ENCODE assay signal across 15 cellular contexts in genomic region chr13:45337395-45337794, GRCh38. TPM values are rescaled to one million over a fixed set of nuclear protein-coding genes. Genes with fewer than 3 reads are reported as not detected.
DNase-seq lines count a peak whose midpoint lies in the region; ATAC-seq, FAIRE-seq and TF ChIP-seq lines count a peak whose summit lies in the region.
"Had no signal": no experiment of that assay in that cellular context is flagged by ENCODE, and none has a peak within 500 bp of the region (broad histone marks: within the 10 kb centered on the region; RNA-seq: fewer than 3 reads in every experiment).

No MANE protein-coding gene starts in this region.

- no peak overlapping the region; a peak in 1 of 6 replicates for H3K4me3 ChIP-seq in HepG2 (replicated peaks in 1 of 3; ENCODE audit: insufficient read depth in 1 of 3, low read depth in 2 of 3, low read length in 3 of 3)
- H3K4me3 ChIP-seq in right lobe of liver: no peak overlapping the region
- peak overlapping the region in 1 of 4 experiments; percentile 71 for H3K4me3 ChIP-seq in fibroblast of lung (replicated peaks in 1 of 4; ENCODE audit: control extremely low read depth in 1 of 4, insufficient read depth in 1 of 4, low read depth in 3 of 4, low read length in 4 of 4)
- H3K4me3 ChIP-seq in subcutaneous abdominal adipose tissue (ENCODE audit: low read depth in 1 of 5, low read length in 5 of 5): peak overlapping the region in 4 of 5 donors; percentile 9 to 27 (median 18)

- H3K4me3 Mint-ChIP-seq in activated CD8-positive, alpha-beta T cell treated with anti-CD3 and anti-CD28 coated beads for 36 hours: peak overlapping the region; percentile 97

- FAIRE-seq in HepG2 (lab: Jason Lieb, UNC): no peak

- H3K36me3 ChIP-seq in HepG2 (replicated peaks in 1 of 2; ENCODE audit: control insufficient read depth in 1 of 2, insufficient read depth in 2 of 2, low read length in 2 of 2): peaks cover 13 to 46% of the 10 kb centered on the region in 2 experiments
- H3K36me3 ChIP-seq in right lobe of liver: peaks cover 20 to 42% (median 37%) of the 10 kb centered on the region in 4 donors
- peaks cover 25% of the 10 kb centered on the region for H3K36me3 ChIP-seq in fibroblast of lung (ENCODE audit: control insufficient read depth, insufficient read depth, low read length)
- H3K36me3 ChIP-seq in subcutaneous abdominal adipose tissue (ENCODE audit: control insufficient read depth in 5 of 5, insufficient read depth in 5 of 5, low read length in 5 of 5): peaks cover 40 to 56% (median 52%) of the 10 kb centered on the region in 5 donors

- H2AFZ ChIP-seq in HepG2 (ENCODE audit: low read length) (no peak overlapping the region), fibroblast of lung (ENCODE audit: low read length) (no peak overlapping the region)

- H3K4me2 ChIP-seq in HepG2 (ENCODE audit: low read depth, low read length): peak overlapping the region; percentile 93
- H3K4me2 ChIP-seq in fibroblast of lung (ENCODE audit: extremely low read depth, insufficient read depth, low read length): peak overlapping the region; percentile 90

- TF ChIP-seq CTCF in HepG2 (CRISPR knock-in tag; IDR thresholded peaks at IDR 0.05): no peak
- no peak for TF ChIP-seq CTCF in right lobe of liver (IDR thresholded peaks at IDR 0.05)
- TF ChIP-seq CTCF in activated CD8-positive, alpha-beta T cell treated with anti-CD3 and anti-CD28 coated beads for 36 hours (IDR thresholded peaks at IDR 0.05): no peak
- no peak for TF ChIP-seq CTCF in fibroblast of lung (conservative IDR thresholded peaks at IDR 0.05 in 1 of 2, IDR thresholded peaks at IDR 0.05 in 1 of 2; ENCODE audit: low read depth in 1 of 2, low read length in 2 of 2)

- no peak for ATAC-seq in HepG2
- ATAC-seq in right lobe of liver: no peak
- ATAC-seq in activated CD8-positive, alpha-beta T cell treated with anti-CD3 and anti-CD28 coated beads for 36 hours: no peak
- no peak for ATAC-seq in GM21717 (IDR thresholded peaks at IDR 0.05; ENCODE audit: unreplicated experiment)
- no peak for ATAC-seq in GM18519 (IDR thresholded peaks at IDR 0.05; ENCODE audit: low FRiP score, unreplicated experiment)
- ATAC-seq in GM18870 (IDR thresholded peaks at IDR 0.05; ENCODE audit: unreplicated experiment): no peak

- H3K9me3 ChIP-seq in HepG2 (ENCODE audit: low read length) (no peaks in the 10 kb centered on the region), right lobe of liver (no peaks in the 10 kb centered on the region), fibroblast of lung (ENCODE audit: control insufficient read depth, insufficient read depth, low read depth, low read length) (no peaks in the 10 kb centered on the region), subcutaneous abdominal adipose tissue (ENCODE audit: control insufficient read depth in 5 of 5, low read length in 5 of 5) (no peaks in the 10 kb centered on the region)
- H3K9me3 ChIP-seq: stomach had no signal

- peaks cover 64% of the 10 kb centered on the region for H4K20me1 ChIP-seq in HepG2 (ENCODE audit: insufficient read depth, low read length)
- H4K20me1 ChIP-seq in fibroblast of lung (ENCODE audit: control insufficient read depth, extremely low read depth, insufficient read depth, low read length): peaks cover 9% of the 10 kb centered on the region

- WGBS in HepG2 (ENCODE audit: low lambda C conversion rate): 79% methylated on average over 3 of the region's 3 CpGs
- 70% methylated on average over 3 of the region's 3 CpGs for WGBS in right lobe of liver (ENCODE audit: insufficient coverage, low coverage, low lambda C conversion rate, missing lambda C conversion rate)

- TF ChIP-seq POLR2A in HepG2 (IDR thresholded peaks at IDR 0.05; ENCODE audit: insufficient read depth in 1 of 2, low read depth in 2 of 2, low read length in 2 of 2): no peak; a peak in 1 of 4 replicates
- TF ChIP-seq POLR2A in right lobe of liver (IDR thresholded peaks at IDR 0.05): no peak

- intact Hi-C loops in HepG2 (cut with micrococcal nuclease; ENCODE audit: unreplicated experiment) (no loop called here), right lobe of liver (cut with DNase I) (no loop called here)
- intact Hi-C loops in activated CD8-positive, alpha-beta T cell treated with anti-CD3 and anti-CD28 coated beads for 36 hours (cut with micrococcal nuclease): no loop called here

- peaks cover 45% of the 10 kb centered on the region for H3K79me2 ChIP-seq in HepG2 (ENCODE audit: insufficient read depth, low read length)
- peaks cover 56% of the 10 kb centered on the region for H3K79me2 ChIP-seq in fibroblast of lung (ENCODE audit: control insufficient read depth, insufficient read depth, low read length)

- DNase-seq in HepG2 (ENCODE audit: low spot score) (no peak), right lobe of liver (no peak), fibroblast of lung (ENCODE audit: low read depth in 2 of 2) (no peak)
- peak; percentile 34 for DNase-seq in activated CD8-positive, alpha-beta T cell treated with anti-CD3 and anti-CD28 coated beads for 36 hours
- DNase-seq: amniotic stem cell; hippocampal formation; NCI-H1092; NCI-H524; stimulated activated CD4-positive, alpha-beta T cell treated with anti-CD3 and anti-CD28 coated beads, Interleukin-2, amount 100 ng/mL, for 48 hours; stomach had no signal

- peak overlapping the region; percentile 40 for H3K27ac Mint-ChIP-seq in activated CD8-positive, alpha-beta T cell treated with anti-CD3 and anti-CD28 coated beads for 36 hours

- H3K27ac ChIP-seq in HepG2 (ENCODE audit: extremely low read length, insufficient read depth, low read length): no peak overlapping the region
- H3K27ac ChIP-seq in right lobe of liver: peak overlapping the region in 1 of 3 donors; percentile 100
- H3K27ac ChIP-seq in fibroblast of lung (ENCODE audit: insufficient read depth, low read length): no peak overlapping the region
- H3K27ac ChIP-seq in subcutaneous abdominal adipose tissue (ENCODE audit: low read depth, low read length): no peak overlapping the region
- H3K27ac ChIP-seq: C4-2B had no signal

- no peak for TF ChIP-seq RAD21 in HepG2 (CRISPR knock-in tag; IDR thresholded peaks at IDR 0.05)

- H3K4me1 ChIP-seq in HepG2 (ENCODE audit: insufficient read depth, low read length) (peaks cover 78% of the 10 kb centered on the region), right lobe of liver (peaks cover 0 to 61% (median 30%) of the 10 kb centered on the region in 4 donors), fibroblast of lung (ENCODE audit: control insufficient read depth, extremely low read depth, insufficient read depth, low read length) (peaks cover 15% of the 10 kb centered on the region), subcutaneous abdominal adipose tissue (ENCODE audit: control insufficient read depth in 5 of 5, insufficient read depth in 5 of 5, low read length in 5 of 5) (peaks cover 4 to 80% (median 66%) of the 10 kb centered on the region in 5 donors)

- CTCF ChIA-PET in HepG2 (lab: Yijun Ruan, JAX; ENCODE audit: low intra/inter-chr PET ratio, low total read pairs): no interaction called here
- CTCF ChIA-PET in activated CD8-positive, alpha-beta T cell treated with anti-CD3 and anti-CD28 coated beads for 36 hours (lab: Charles Lee): interaction anchor here (0.9 to 1.9 kb wide), 4 partner anchors 26 to 290 kb away, joined by 3 to 7 read pairs (median 6); no protein-coding TSS in a partner anchor

- in situ Hi-C loops in HepG2 (cut with HindIII; ENCODE audit: extremely low pct_ligation_motif_present, low pct_unique_long_range_greater_than_20kb): no loop called here

- no peaks in the 10 kb centered on the region for H3K9me3 Mint-ChIP-seq in activated CD8-positive, alpha-beta T cell treated with anti-CD3 and anti-CD28 coated beads for 36 hours

- peaks cover 69% of the 10 kb centered on the region for H3K4me1 Mint-ChIP-seq in activated CD8-positive, alpha-beta T cell treated with anti-CD3 and anti-CD28 coated beads for 36 hours (ENCODE audit: low read depth)

- POLR2A ChIA-PET in HepG2 (lab: Yijun Ruan, JAX): interaction anchor here (0.6 to 1.1 kb wide), 4 partner anchors 10 to 298 kb away, joined by 3 read pairs; no protein-coding TSS in a partner anchor
- POLR2A ChIA-PET in activated CD8-positive, alpha-beta T cell treated with anti-CD3 and anti-CD28 coated beads for 36 hours (lab: Charles Lee): interaction anchor here (0.6 to 6.0 kb wide), 6 partner anchors 14 to 130 kb away, joined by 3 to 40 read pairs (median 5); no protein-coding TSS in a partner anchor

- H3K27me3 Mint-ChIP-seq in activated CD8-positive, alpha-beta T cell treated with anti-CD3 and anti-CD28 coated beads for 36 hours: no peaks in the 10 kb centered on the region

- H3K36me3 Mint-ChIP-seq in activated CD8-positive, alpha-beta T cell treated with anti-CD3 and anti-CD28 coated beads for 36 hours (ENCODE audit: low read depth): peaks cover 79% of the 10 kb centered on the region

- TF ChIP-seq EP300 in HepG2 (IDR thresholded peaks at IDR 0.05; ENCODE audit: low read depth in 2 of 2, low read length in 2 of 2) (no peak), HepG2 (CRISPR knock-in tag; IDR thresholded peaks at IDR 0.05; ENCODE audit: borderline replicate concordance) (no peak)

- BruUV-seq in HepG2 (replicated peaks; lab: Mats Ljungman, UMichigan): no TSS peak

- H3K9ac ChIP-seq in HepG2 (ENCODE audit: insufficient read depth, low read depth, low read length) (no peak overlapping the region; the same call in 1 of the 2 replicates), fibroblast of lung (ENCODE audit: insufficient read depth, low read length) (no peak overlapping the region), subcutaneous abdominal adipose tissue (ENCODE audit: low read length in 5 of 5) (no peak overlapping the region)

- H3K27me3 ChIP-seq in HepG2 (ENCODE audit: control insufficient read depth in 1 of 2, insufficient read depth in 2 of 2, low read length in 2 of 2) (no peaks in the 10 kb centered on the region; a peak in 1 of 5 replicates), right lobe of liver (no peaks in the 10 kb centered on the region), fibroblast of lung (ENCODE audit: control insufficient read depth, insufficient read depth, low read length) (no peaks in the 10 kb centered on the region), subcutaneous abdominal adipose tissue (ENCODE audit: control insufficient read depth in 5 of 5, insufficient read depth in 4 of 5, low read length in 5 of 5) (no peaks in the 10 kb centered on the region)
- H3K27me3 ChIP-seq: stomach had no signal

RNA-seq across cellular contexts. Expression of gene TPT1, which starts 3.6 kb away (rescaled TPM):
- total RNA-seq in HepG2 (2016; rRNA removed; fragmentation: Illumina TruSeq; extraction: Trizol): 2,953 and 3,643 TPM in 2 replicates
- 5,303 and 6,664 TPM in 2 replicates for total RNA-seq in HepG2 (2016; cell fraction: cytosol; rRNA removed; fragmentation: Illumina TruSeq; extraction: Trizol; ENCODE audit: low read depth)
- total RNA-seq in HepG2 (2016; cell fraction: insoluble cytoplasmic fraction; rRNA removed; fragmentation: Illumina TruSeq; extraction: Trizol): 2,970 and 3,542 TPM in 2 replicates
- 9,739 and 11,902 TPM in 2 replicates for total RNA-seq in HepG2 (2016; cell fraction: membrane; rRNA removed; fragmentation: Illumina TruSeq; extraction: Trizol)
- 1,024 and 1,100 TPM in 2 replicates for total RNA-seq in HepG2 (2016; cell fraction: nucleus; rRNA removed; fragmentation: Illumina TruSeq; extraction: Trizol)
- 3,043 and 3,594 TPM in 2 replicates for polyA plus RNA-seq in HepG2 (2011; rRNA removed)
- 2,836 and 4,004 TPM in 2 replicates for polyA plus RNA-seq in HepG2 (2011; cell fraction: cytosol; rRNA removed)
- polyA plus RNA-seq in HepG2 (2011; cell fraction: nucleus; rRNA removed): 570 and 845 TPM in 2 replicates
- polyA plus RNA-seq in HepG2 (2012): 5,337 and 5,704 TPM in 2 replicates
- polyA plus RNA-seq in HepG2 (2016; cell fraction: cytosol; fragmentation: Illumina TruSeq; extraction: Trizol; ENCODE audit: low read depth): 11,602 and 12,956 TPM in 2 replicates
- polyA plus RNA-seq in HepG2 (2016; cell fraction: insoluble cytoplasmic fraction; fragmentation: Illumina TruSeq; extraction: Trizol; ENCODE audit: low read depth): 5,783 and 5,848 TPM in 2 replicates
- polyA plus RNA-seq in HepG2 (2016; cell fraction: membrane; fragmentation: Illumina TruSeq; extraction: Trizol; ENCODE audit: low read depth): 16,998 and 18,264 TPM in 2 replicates
- 2,722 and 2,790 TPM in 2 replicates for polyA plus RNA-seq in HepG2 (2016; cell fraction: nucleus; fragmentation: Illumina TruSeq; extraction: Trizol; ENCODE audit: insufficient read depth, low read depth)
- polyA minus RNA-seq in HepG2 (2011; rRNA and poly(A)+ RNA removed; ENCODE audit: low replicate concordance): 500 and 577 TPM in 2 replicates
- 1,023 and 1,248 TPM in 2 replicates for polyA minus RNA-seq in HepG2 (2011; cell fraction: cytosol; rRNA and poly(A)+ RNA removed)
- polyA minus RNA-seq in HepG2 (2011; cell fraction: nucleus; rRNA and poly(A)+ RNA removed): 474 and 559 TPM in 2 replicates
- total RNA-seq in right lobe of liver: 1,000 to 10,000 TPM; 1,466 to 3,393 (median 2,295) TPM
- total RNA-seq in activated CD8-positive, alpha-beta T cell treated with anti-CD3 and anti-CD28 coated beads for 36 hours: 1,000 to 10,000 TPM; 3,533 to 3,563 TPM
- total RNA-seq in fibroblast of lung: 2,237 and 3,546 TPM in 2 replicates
- polyA plus RNA-seq in fibroblast of lung: 4,519 and 5,502 TPM in 2 replicates
- 4,029 and 5,282 TPM in 2 replicates for polyA plus RNA-seq in fibroblast of lung (2012)
- 367 and 621 TPM in 2 replicates for polyA minus RNA-seq in fibroblast of lung (ENCODE audit: low replicate concordance)

Comparison
In these comparisons a context has a peak if more than half of its experiments do, and no peak if none do; other contexts are left out.
1. H3K4me3 ChIP-seq: peak in subcutaneous abdominal adipose tissue (4 of 5); none in HepG2 (0 of 3) and right lobe of liver (0 of 3).